1 cellular context compared by ENCODE assay signal in genomic region chr16:57539072-57539796, GRCh38.
TF ChIP-seq lines count a peak whose summit lies in the region.

No MANE protein-coding gene starts in this region.

TF ChIP-seq in HepG2, 621 proteins besides CTCF, POLR2A, EP300 and RAD21:
- TF ChIP-seq ZNF276 (CRISPR knock-in tag; IDR thresholded peaks at IDR 0.05; ENCODE audit: low read depth) = no peak
- TF ChIP-seq ZBED4 (CRISPR knock-in tag; IDR thresholded peaks at IDR 0.05; ENCODE audit: borderline replicate concordance) = no peak
- TF ChIP-seq ZBTB20 (CRISPR knock-in tag; IDR thresholded peaks at IDR 0.05; ENCODE audit: borderline replicate concordance, low read depth) = no peak
- TF ChIP-seq ZNF350 (CRISPR knock-in tag; IDR thresholded peaks at IDR 0.05; ENCODE audit: borderline replicate concordance, low read depth) = no peak
- TF ChIP-seq ZNF724P (CRISPR knock-in tag; IDR thresholded peaks at IDR 0.05; ENCODE audit: borderline replicate concordance) = no peak
